ENCODE assay signal across 8 cellular contexts in genomic region chr7:87345166-87345927, GRCh38. TPM values are rescaled to one million over a fixed set of nuclear protein-coding genes. Genes with fewer than 3 reads are reported as not detected.
DNase-seq lines count a peak whose midpoint lies in the region; ATAC-seq and TF ChIP-seq lines count a peak whose summit lies in the region.

Gene CROT, plus strand, starts transcription at chr7:87345664. Its CDS starts 3,405 bp downstream, at chr7:87349069.

- ATAC-seq in HG03442 (IDR thresholded peaks at IDR 0.05; ENCODE audit: unreplicated experiment) (peak; percentile 97), left colon (peak; percentile 98)

- H3K27me3 ChIP-seq in BE2C, result no peaks in the 10 kb centered on the region

- H3K9me3 ChIP-seq in BE2C, result no peaks in the 10 kb centered on the region

- DNase-seq in BE2C (peak; percentile 96), GM19238 (ENCODE audit: insufficient read length, low spot score) (peak; percentile 79), NCI-H510A treated with DMSO at 0.1 percent for 48 hours (lab: John Stamatoyannopoulos, UW) (peak; percentile 75), coronary artery (ENCODE audit: low spot score) (peak; percentile 98), left colon (peak; percentile 98 to 99)
- DNase-seq in activated CD4-positive, alpha-beta T cell treated with anti-CD3 and anti-CD28 coated beads for 48 hours, result peak; percentile 96
- DNase-seq in stimulated activated CD4-positive, alpha-beta T cell treated with anti-CD3 and anti-CD28 coated beads, Interleukin-1b, Interleukin-23, amount 100 ng/mL, for 4 hours (ENCODE audit: low read depth in 2 of 2), result peak; percentile 81 to 94

- H3K27ac ChIP-seq in coronary artery, result peak within 1 kb of the TSS; percentile 78 to 91

- intact Hi-C loops in left colon (cut with DNase I, micrococcal nuclease), result loop anchor here in 1 of 2 donors (10.0 kb wide), 1 partner anchor 191 kb away; the partner anchor contains the start of gene DMTF1

- H3K4me3 ChIP-seq in BE2C (ENCODE audit: low read depth, low read length) (peak within 1 kb of the TSS; percentile 81), coronary artery (peak within 1 kb of the TSS; percentile 75)

- no peak for TF ChIP-seq CTCF in BE2C (IDR thresholded peaks at IDR 0.05; ENCODE audit: low read depth, low read length)
- TF ChIP-seq CTCF in coronary artery (IDR thresholded peaks at IDR 0.05), result no peak

- H3K4me1 ChIP-seq in BE2C, result peaks cover 6% of the 10 kb centered on the region

- H3K36me3 ChIP-seq in BE2C, result no peaks in the 10 kb centered on the region; the same call in 1 of the 2 replicates

RNA-seq across cellular contexts. Expression of gene CROT, which starts in this region (rescaled TPM):
- polyA plus RNA-seq in BE2C (2012; ENCODE audit: insufficient read depth, insufficient read length, low read depth), result 1.7 TPM
- 10 to 100 TPM; 22.7 to 35.8 TPM for total RNA-seq in left colon

Comparison
In these comparisons a context has a peak if more than half of its experiments do, and no peak if none do; other contexts are left out.
1. Peak in every context shown above with its lines: DNase-seq, ATAC-seq, H3K4me3 ChIP-seq and H3K27ac ChIP-seq.